ENCODE assay signal across 16 cellular contexts in genomic region chr4:169159614-169160013, GRCh38.
DNase-seq lines count a peak whose midpoint lies in the region; ATAC-seq and TF ChIP-seq lines count a peak whose summit lies in the region.
"Had no signal": no experiment of that assay in that cellular context is flagged by ENCODE, and none has a peak within 500 bp of the region (broad histone marks: within the 10 kb centered on the region; RNA-seq: fewer than 3 reads in every experiment).

No MANE protein-coding gene starts in this region.

- peaks cover 0 to 20% of the 10 kb centered on the region in 2 donors for H3K36me3 ChIP-seq in gastroesophageal sphincter
- H3K36me3 ChIP-seq: cardiac muscle cell had no signal

- ATAC-seq in HG03159 (IDR thresholded peaks at IDR 0.05; ENCODE audit: unreplicated experiment), result no peak
- ATAC-seq in gastroesophageal sphincter, result no peak
- ATAC-seq: esophagus mucosa; stimulated activated memory B cell treated with anti-CD40 and anti-IgM and Interleukin-4, amounts not matched to agents 10 μg/mL and 1 μg/mL and 100 μg/mL, for 72 hours had no signal

- no peak overlapping the region for H3K4me3 ChIP-seq in gastroesophageal sphincter
- H3K4me3 ChIP-seq: BLaER1, cardiac muscle cell had no signal

- no peak for TF ChIP-seq POLR2A in gastroesophageal sphincter (IDR thresholded peaks at IDR 0.05)

- TF ChIP-seq EP300 in gastroesophageal sphincter (IDR thresholded peaks at IDR 0.05), result no peak

- DNase-seq in AG08396 (ENCODE audit: low spot score) (peak; percentile 13), LHCN-M2 (ENCODE audit: low read depth) (peak; percentile 77), caudate nucleus (lab: John Stamatoyannopoulos, UW) (no peak), kidney glomerular epithelial cell (lab: John Stamatoyannopoulos, UW) (peak; percentile 46), SHP77 treated with DMSO at 0.1 percent for 48 hours (lab: John Stamatoyannopoulos, UW) (no peak), NCI-H2029 (lab: John Stamatoyannopoulos, UW) (no peak)
- DNase-seq: activated CD4-positive, alpha-beta memory T cell treated with anti-CD3 and anti-CD28 coated beads, Interleukin-2, amount 10 ng/mL, durations not matched to agents 7 days and 5 days; NCI-H1048; RPMI8226; stimulated activated CD4-positive, alpha-beta T cell treated with anti-CD3 and anti-CD28 coated beads, Interleukin-4, amount 100 ng/mL, for 1 hour had no signal

- peaks cover 0 to 11% (median 0%) of the 10 kb centered on the region in 3 donors for H3K4me1 ChIP-seq in gastroesophageal sphincter
- H3K4me1 ChIP-seq: BLaER1 had no signal

- no peaks in the 10 kb centered on the region for H3K9me3 ChIP-seq in gastroesophageal sphincter
- H3K9me3 ChIP-seq: BLaER1 had no signal

- no peaks in the 10 kb centered on the region for H3K27me3 ChIP-seq in gastroesophageal sphincter
- H3K27me3 ChIP-seq: BLaER1, cardiac muscle cell had no signal

- TF ChIP-seq CTCF in gastroesophageal sphincter (IDR thresholded peaks at IDR 0.05), result no peak

- peak overlapping the region; percentile 31 for H3K27ac ChIP-seq in caudate nucleus (ENCODE audit: low read depth, low read length)
- H3K27ac ChIP-seq in gastroesophageal sphincter, result no peak overlapping the region
- H3K27ac ChIP-seq: BLaER1, cardiac muscle cell had no signal

- WGBS in gastroesophageal sphincter (ENCODE audit: low coverage in 1 of 2), 2 donors, result 63 to 65% methylated on average over 2 of the region's 2 CpGs

Comparison
In these comparisons a context has a peak if more than half of its experiments do, and no peak if none do; other contexts are left out.
1. DNase-seq: peak in AG08396 (single experiment), LHCN-M2 (single experiment) and kidney glomerular epithelial cell (single experiment); none in caudate nucleus (0 of 61), SHP77 treated with DMSO at 0.1 percent for 48 hours (single experiment) and NCI-H2029 (single experiment).